9 cellular contexts compared by ENCODE assay signal in the genomic region with DNA sequence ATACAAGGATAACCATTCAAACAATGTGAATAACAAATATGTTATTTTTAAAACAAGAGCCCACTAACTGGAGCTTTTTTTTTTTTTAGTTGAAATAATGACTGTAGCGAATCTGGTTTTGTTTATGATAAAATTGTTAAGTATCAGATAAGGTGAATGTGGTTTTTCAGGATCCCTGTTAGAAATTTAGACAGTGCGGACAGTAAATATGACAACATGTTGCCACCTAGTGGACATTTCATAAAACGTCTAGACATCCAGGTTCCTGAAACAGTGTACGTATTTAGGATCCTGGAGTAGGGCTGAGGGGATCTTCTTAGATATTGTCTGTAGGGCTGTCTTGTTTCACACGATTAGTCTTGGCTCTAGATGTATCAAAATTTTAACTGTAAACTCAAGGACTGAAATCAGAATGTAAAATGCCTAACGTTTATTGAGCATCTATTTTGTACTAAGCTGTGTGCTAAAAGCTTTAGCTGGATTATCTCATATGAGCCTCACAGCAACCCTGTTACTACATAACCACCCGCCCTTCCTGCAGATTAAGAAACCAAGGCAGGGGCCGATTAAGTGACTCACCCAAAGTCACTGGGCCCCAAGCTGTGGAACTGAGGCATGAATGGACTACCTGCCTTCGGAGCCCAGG. TPM values are rescaled to one million over a fixed set of nuclear protein-coding genes. Genes with fewer than 3 reads are reported as not detected.
A peak's percentile ranks its signal among the peaks of the same experiment; 100 is the strongest.
DNase-seq lines count a peak whose midpoint lies in the region; ATAC-seq and TF ChIP-seq lines count a peak whose summit lies in the region.
"Had no signal": no experiment of that assay in that cellular context is flagged by ENCODE, and none has a peak within 500 bp of the region (broad histone marks: within the 10 kb centered on the region; RNA-seq: fewer than 3 reads in every experiment).

No MANE protein-coding gene starts in this region.

- intact Hi-C loops in CD4-positive, alpha-beta memory T cell (cut with micrococcal nuclease), result loop anchor here (1.0 kb wide), 3 partner anchors 304 to 539 kb away; no protein-coding TSS in a partner anchor
- intact Hi-C loops in upper lobe of right lung (cut with DNase I), result no loop called here

- H3K27me3 ChIP-seq in CD4-positive, alpha-beta memory T cell (ENCODE audit: insufficient read depth, low read length), result no peaks in the 10 kb centered on the region
- no peaks in the 10 kb centered on the region for H3K27me3 ChIP-seq in upper lobe of right lung

- H3K9me3 ChIP-seq in CD4-positive, alpha-beta memory T cell (ENCODE audit: control insufficient read depth in 1 of 2, low read length in 2 of 2), result no peaks in the 10 kb centered on the region
- H3K9me3 ChIP-seq in upper lobe of right lung, result no peaks in the 10 kb centered on the region

- POLR2A ChIA-PET in CD4-positive, alpha-beta memory T cell (lab: Charles Lee; ENCODE audit: partially characterized antibody), result no interaction called here

- CTCF ChIA-PET in CD4-positive, alpha-beta memory T cell (lab: Charles Lee; ENCODE audit: partially characterized antibody), result interaction anchor here (0.6 to 4.1 kb wide), 18 partner anchors 8 to 591 kb away, joined by 3 to 16 read pairs (median 5); no protein-coding TSS in a partner anchor

- DNase-seq in CD4-positive, alpha-beta memory T cell, result peak in 4 of 5 donors; percentile 31 to 42 (median 33)
- peak; percentile 75 for DNase-seq in NCI-H69 (lab: John Stamatoyannopoulos, UW)
- peak; percentile 18 to 69 for DNase-seq in T47D (ENCODE audit: low read depth in 1 of 2, low spot score in 1 of 2)
- DNase-seq in left kidney (ENCODE audit: low read depth, low spot score), result peak; percentile 77
- DNase-seq in upper lobe of right lung, result no peak
- DNase-seq in HK-2 (ENCODE audit: unreplicated experiment), result no peak

- no peaks in the 10 kb centered on the region for H3K4me1 Mint-ChIP-seq in CD4-positive, alpha-beta memory T cell

- peak; percentile 80 for ATAC-seq in GM18907 (IDR thresholded peaks at IDR 0.05; ENCODE audit: unreplicated experiment)
- peak; percentile 86 for ATAC-seq in HG03378 (IDR thresholded peaks at IDR 0.05; ENCODE audit: unreplicated experiment)
- peak; percentile 87 for ATAC-seq in upper lobe of right lung

- in situ Hi-C loops in T47D (cut with HindIII; ENCODE audit: low pct_unique_long_range_greater_than_20kb, low sequenced_read_pairs), result no loop called here

- H3K27me3 Mint-ChIP-seq in CD4-positive, alpha-beta memory T cell, result peaks cover 4 to 5% of the 10 kb centered on the region in 2 donors

- no peak overlapping the region for H3K4me3 ChIP-seq in CD4-positive, alpha-beta memory T cell (ENCODE audit: low read length in 2 of 2)
- H3K4me3 ChIP-seq in upper lobe of right lung, result no peak overlapping the region

- no peak overlapping the region for H3K4me3 Mint-ChIP-seq in CD4-positive, alpha-beta memory T cell

- no peaks in the 10 kb centered on the region for H3K36me3 ChIP-seq in CD4-positive, alpha-beta memory T cell (ENCODE audit: insufficient read depth, low read length)
- H3K36me3 ChIP-seq in upper lobe of right lung, result no peaks in the 10 kb centered on the region

- no peak overlapping the region for H3K27ac ChIP-seq in CD4-positive, alpha-beta memory T cell (ENCODE audit: low read depth, low read length)
- H3K27ac ChIP-seq in upper lobe of right lung, result no peak overlapping the region

- TF ChIP-seq CTCF in upper lobe of right lung (IDR thresholded peaks at IDR 0.05), result peak; percentile 78

- no peaks in the 10 kb centered on the region for H3K9me3 Mint-ChIP-seq in CD4-positive, alpha-beta memory T cell

- no peaks in the 10 kb centered on the region for H3K36me3 Mint-ChIP-seq in CD4-positive, alpha-beta memory T cell

- no peak overlapping the region for H3K27ac Mint-ChIP-seq in CD4-positive, alpha-beta memory T cell

- no peaks in the 10 kb centered on the region for H3K4me1 ChIP-seq in CD4-positive, alpha-beta memory T cell (ENCODE audit: insufficient read depth, low read length)
- no peaks in the 10 kb centered on the region for H3K4me1 ChIP-seq in upper lobe of right lung

RNA-seq across cellular contexts. Expression of gene CCDC68, which starts 23.9 kb away (rescaled TPM):
- under 1 TPM in 1 of 2 experiments, not detected in 1; 0.33 TPM for total RNA-seq in CD4-positive, alpha-beta memory T cell
- not detected for polyA plus RNA-seq in CD4-positive, alpha-beta memory T cell
- 20.8 TPM for total RNA-seq in upper lobe of right lung
- total RNA-seq: T-helper 1 cell treated with Interleukin-12 subunit alpha and Interleukin-12 subunit beta and Interleukin-4 antibody, amounts not matched to agents 30 ng/mL and 1 ng/mL, for 36 hours had no signal

Comparison
In these comparisons a context has a peak if more than half of its experiments do, and no peak if none do; other contexts are left out.
1. DNase-seq: peak in CD4-positive, alpha-beta memory T cell (4 of 5), NCI-H69 (single experiment), T47D (2 of 2) and left kidney (single experiment); none in upper lobe of right lung (single experiment) and HK-2 (single experiment).
2. RNA of gene CCDC68, which starts 23.9 kb away (total RNA-seq): 20.8 TPM in upper lobe of right lung (single experiment); 0.33 TPM in CD4-positive, alpha-beta memory T cell; every median in the first group is over 10 times any median in the second.
3. Peak in every context shown above with its lines, with median percentiles within 50 percentile points of each other: ATAC-seq.